18 cellular contexts compared by ENCODE assay signal in the genomic region with DNA sequence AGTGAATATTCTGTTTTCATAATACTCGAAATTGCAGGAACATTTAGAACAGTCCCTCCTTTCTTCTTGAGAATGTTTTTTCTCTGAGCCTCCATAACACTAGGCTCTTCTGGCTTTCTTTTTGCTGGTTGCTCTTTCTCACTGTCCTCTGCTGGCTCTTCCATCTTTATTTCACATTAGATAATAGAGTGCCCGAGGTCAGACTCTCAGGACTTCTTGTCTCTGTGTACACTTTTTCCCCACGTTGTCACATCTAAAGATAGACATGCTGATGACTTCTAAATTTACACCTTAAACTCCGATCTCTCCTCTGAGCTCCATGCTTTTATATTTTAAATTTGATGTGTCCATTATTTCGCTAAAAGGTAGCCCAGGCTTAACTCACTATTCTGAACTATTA. TPM values are rescaled to one million over a fixed set of nuclear protein-coding genes. Genes with fewer than 3 reads are reported as not detected.
A peak's percentile ranks its signal among the peaks of the same experiment; 100 is the strongest.
DNase-seq lines count a peak whose midpoint lies in the region; ATAC-seq lines count a peak whose summit lies in the region.
"Had no signal": no experiment of that assay in that cellular context is flagged by ENCODE, and none has a peak within 500 bp of the region (broad histone marks: within the 10 kb centered on the region; RNA-seq: fewer than 3 reads in every experiment).

No MANE protein-coding gene starts in this region.

- no peak for DNase-seq in activated T-cell treated with anti-CD3 and anti-CD28 coated beads, Interleukin-2, amount 50 U/mL, for 24 hours
- no peak for DNase-seq in activated T-cell treated with anti-CD3 and anti-CD28 coated beads for 4 hours
- DNase-seq in GM23248: no peak
- no peak for DNase-seq in activated CD8-positive, alpha-beta T cell treated with anti-CD3 and anti-CD28 coated beads, Interleukin-2, amount 10 ng/mL, durations not matched to agents 7 days and 5 days
- DNase-seq in left ventricle myocardium superior: no peak
- DNase-seq: COR-L47, DMS153, EL, H7, NCI-H1092, NCI-H1694, NCI-H446 had no signal

- H3K4me2 ChIP-seq in GM23248 (ENCODE audit: unreplicated experiment): peak overlapping the region; percentile 26
- H3K4me2 ChIP-seq: KMS-11 had no signal

- H3K9ac ChIP-seq in GM23248: no peak overlapping the region
- H3K9ac ChIP-seq: KMS-11 had no signal

- in situ Hi-C loops in GM23248 (cut with MboI): no loop called here

- peaks cover 32% of the 10 kb centered on the region for H3F3A ChIP-seq in GM23248 (ENCODE audit: insufficient read depth)

- 0 out of 2 replicates have a peak overlapping the region, but pooled peaks have one; percentile 12 for H3K27ac ChIP-seq in GM23248
- H3K27ac ChIP-seq: KMS-11 had no signal

- no peaks in the 10 kb centered on the region for H3K27me3 ChIP-seq in GM23248 (replicated peaks; ENCODE audit: insufficient read depth)

- no peak overlapping the region for H2AFZ ChIP-seq in GM23248

- POLR2A ChIA-PET in activated CD8-positive, alpha-beta T cell treated with anti-CD3 and anti-CD28 coated beads, Interleukin-2, amount 10 ng/mL, durations not matched to agents 7 days and 5 days (lab: Charles Lee): interaction anchor here (1.1 to 2.6 kb wide), 3 partner anchors 17 to 64 kb away, joined by 3 to 8 read pairs (median 5); no protein-coding TSS in a partner anchor

- H3K4me3 Mint-ChIP-seq in activated T-cell treated with anti-CD3 and anti-CD28 coated beads, Interleukin-2, amount 50 U/mL, for 24 hours: no peak overlapping the region
- no peak overlapping the region for H3K4me3 Mint-ChIP-seq in activated CD8-positive, alpha-beta T cell treated with anti-CD3 and anti-CD28 coated beads, Interleukin-2, amount 10 ng/mL, durations not matched to agents 7 days and 5 days
- H3K4me3 Mint-ChIP-seq: CD14-positive monocyte had no signal

- WGBS in GM23248 (ENCODE audit: low coverage in 1 of 2, low lambda C conversion rate in 2 of 2, missing lambda C conversion rate in 2 of 2), 2 experiments: 92 to 96% methylated on average over 5 of the region's 5 CpGs

- H3K4me3 ChIP-seq in GM23248: no peak overlapping the region

- peaks cover 2% of the 10 kb centered on the region for H3K9me3 Mint-ChIP-seq in activated T-cell treated with anti-CD3 and anti-CD28 coated beads, Interleukin-2, amount 50 U/mL, for 24 hours
- H3K9me3 Mint-ChIP-seq in activated CD8-positive, alpha-beta T cell treated with anti-CD3 and anti-CD28 coated beads, Interleukin-2, amount 10 ng/mL, durations not matched to agents 7 days and 5 days (ENCODE audit: insufficient read depth): peaks cover 17% of the 10 kb centered on the region

- peak overlapping the region; percentile 86 for H3K27ac Mint-ChIP-seq in activated T-cell treated with anti-CD3 and anti-CD28 coated beads, Interleukin-2, amount 50 U/mL, for 24 hours
- peak overlapping the region; percentile 44 for H3K27ac Mint-ChIP-seq in activated CD8-positive, alpha-beta T cell treated with anti-CD3 and anti-CD28 coated beads, Interleukin-2, amount 10 ng/mL, durations not matched to agents 7 days and 5 days
- H3K27ac Mint-ChIP-seq: CD14-positive monocyte had no signal

- H3K79me2 ChIP-seq in GM23248 (ENCODE audit: insufficient read depth): no peaks in the 10 kb centered on the region

- no peak for ATAC-seq in activated CD8-positive, alpha-beta T cell treated with anti-CD3 and anti-CD28 coated beads, Interleukin-2, amount 10 ng/mL, durations not matched to agents 7 days and 5 days
- ATAC-seq in left ventricle myocardium superior: peak; percentile 76
- no peak for ATAC-seq in GM19328 (IDR thresholded peaks at IDR 0.05; ENCODE audit: unreplicated experiment)
- ATAC-seq in HG03039 (IDR thresholded peaks at IDR 0.05; ENCODE audit: unreplicated experiment): no peak

- H3K9me3 ChIP-seq in GM23248 (ENCODE audit: low read depth): no peaks in the 10 kb centered on the region

- peaks cover 53% of the 10 kb centered on the region for H3K4me1 ChIP-seq in GM23248 (ENCODE audit: insufficient read depth)

- no peaks in the 10 kb centered on the region for H3K36me3 ChIP-seq in GM23248 (ENCODE audit: low read depth)

- H3K27me3 Mint-ChIP-seq in activated T-cell treated with anti-CD3 and anti-CD28 coated beads, Interleukin-2, amount 50 U/mL, for 24 hours: no peaks in the 10 kb centered on the region
- no peaks in the 10 kb centered on the region for H3K27me3 Mint-ChIP-seq in activated CD8-positive, alpha-beta T cell treated with anti-CD3 and anti-CD28 coated beads, Interleukin-2, amount 10 ng/mL, durations not matched to agents 7 days and 5 days (ENCODE audit: low read depth)

- H3K36me3 Mint-ChIP-seq in activated T-cell treated with anti-CD3 and anti-CD28 coated beads, Interleukin-2, amount 50 U/mL, for 24 hours (ENCODE audit: low read depth): peaks cover 7% of the 10 kb centered on the region
- peaks cover 35% of the 10 kb centered on the region for H3K36me3 Mint-ChIP-seq in activated CD8-positive, alpha-beta T cell treated with anti-CD3 and anti-CD28 coated beads, Interleukin-2, amount 10 ng/mL, durations not matched to agents 7 days and 5 days (ENCODE audit: low read depth)
- H3K36me3 Mint-ChIP-seq: CD14-positive monocyte had no signal

- intact Hi-C loops in left ventricle myocardium superior (cut with micrococcal nuclease): no loop called here

- no peaks in the 10 kb centered on the region for H3K9me2 ChIP-seq in GM23248 (ENCODE audit: insufficient read depth)

- CTCF ChIA-PET in activated CD8-positive, alpha-beta T cell treated with anti-CD3 and anti-CD28 coated beads, Interleukin-2, amount 10 ng/mL, durations not matched to agents 7 days and 5 days (lab: Charles Lee): interaction anchor here (0.8 to 3.8 kb wide), 9 partner anchors 10 to 71 kb away, joined by 3 to 28 read pairs (median 4); no protein-coding TSS in a partner anchor

- H3K4me1 Mint-ChIP-seq in activated T-cell treated with anti-CD3 and anti-CD28 coated beads, Interleukin-2, amount 50 U/mL, for 24 hours (ENCODE audit: low read depth): peaks cover 68% of the 10 kb centered on the region
- peaks cover 69% of the 10 kb centered on the region for H3K4me1 Mint-ChIP-seq in activated CD8-positive, alpha-beta T cell treated with anti-CD3 and anti-CD28 coated beads, Interleukin-2, amount 10 ng/mL, durations not matched to agents 7 days and 5 days (ENCODE audit: low read depth)
- H3K4me1 Mint-ChIP-seq: CD14-positive monocyte had no signal

- no peaks in the 10 kb centered on the region for H4K20me1 ChIP-seq in GM23248 (ENCODE audit: insufficient read depth)

RNA-seq across cellular contexts. Expression of a gene that starts 15.4 kb away (rescaled TPM):
- 0.25 and 0.43 TPM in 2 replicates for total RNA-seq in GM23248 (2014; rRNA removed; shearing (Covaris generic))
- 0.16 and 0.41 TPM in 2 replicates for polyA plus RNA-seq in GM23248 (2016; fragmentation: Nextera tagmentation; extraction: Ambion mirVana)
- 100 to 1,000 TPM; 196 to 204 TPM for total RNA-seq in activated CD8-positive, alpha-beta T cell treated with anti-CD3 and anti-CD28 coated beads, Interleukin-2, amount 10 ng/mL, durations not matched to agents 7 days and 5 days
- total RNA-seq in left ventricle myocardium superior: 10.6 TPM
- total RNA-seq: A673, MCF 10A had no signal

Comparison
In these comparisons a context has a peak if more than half of its experiments do, and no peak if none do; other contexts are left out.
1. RNA of a gene that starts 15.4 kb away (total RNA-seq): 196 to 204 TPM in activated CD8-positive, alpha-beta T cell treated with anti-CD3 and anti-CD28 coated beads, Interleukin-2, amount 10 ng/mL, durations not matched to agents 7 days and 5 days; 10.6 TPM in left ventricle myocardium superior (single experiment) and 0.25 to 0.43 TPM in GM23248; every median in the first group is over 10 times any median in the second.